ENCODE assay signal across 9 cellular contexts in the genomic region with DNA sequence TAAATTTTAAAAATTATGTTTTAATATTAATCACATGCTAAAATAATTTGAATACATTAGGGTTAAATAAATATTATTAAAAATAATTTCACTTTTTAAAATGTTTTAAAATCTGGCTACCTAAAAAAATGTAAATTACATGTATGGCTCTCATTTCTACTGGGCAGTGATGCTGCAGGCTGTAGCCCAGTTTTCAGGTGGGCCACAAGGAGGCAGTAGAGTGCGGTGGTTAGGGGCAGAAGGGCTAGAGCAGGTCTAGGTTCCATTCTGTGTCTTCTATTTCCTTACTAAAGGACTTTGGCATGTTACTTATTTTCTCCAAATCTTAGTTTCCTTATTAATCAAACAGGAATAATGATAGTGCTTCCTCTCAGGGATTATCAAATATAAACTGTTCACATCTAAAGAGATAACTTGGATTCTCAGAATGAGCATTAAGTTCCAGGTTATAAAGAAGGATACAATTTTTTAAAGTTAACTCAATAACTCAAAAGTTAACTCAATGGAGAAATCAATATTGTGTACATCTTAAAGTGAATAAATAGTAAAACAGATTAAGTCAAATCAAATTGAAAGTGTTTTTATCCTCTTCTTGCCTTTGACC. TPM values are rescaled to one million over a fixed set of nuclear protein-coding genes. Genes with fewer than 3 reads are reported as not detected.
DNase-seq lines count a peak whose midpoint lies in the region; ATAC-seq and TF ChIP-seq lines count a peak whose summit lies in the region.
"Had no signal": no experiment of that assay in that cellular context is flagged by ENCODE, and none has a peak within 500 bp of the region (broad histone marks: within the 10 kb centered on the region; RNA-seq: fewer than 3 reads in every experiment).

No MANE protein-coding gene starts in this region.

- H3K9me3 Mint-ChIP-seq in CD8-positive, alpha-beta T cell = no peaks in the 10 kb centered on the region

- WGBS in ovary, 3 donors = 42 to 64% (median 62%) methylated on average over 1 of the region's 1 CpG
- WGBS in upper lobe of left lung, 2 donors = 0 to 4% methylated on average over 1 of the region's 1 CpG

- peak; percentile 81 for TF ChIP-seq CTCF in CD8-positive, alpha-beta T cell (IDR thresholded peaks at IDR 0.05)
- TF ChIP-seq CTCF in Panc1 (IDR thresholded peaks at IDR 0.05) = peak; percentile 93
- peak; percentile 89 for TF ChIP-seq CTCF in foreskin keratinocyte (conservative IDR thresholded peaks at IDR 0.05)
- peak in 2 of 3 donors; percentile 38 to 50 for TF ChIP-seq CTCF in ovary (IDR thresholded peaks at IDR 0.05)
- TF ChIP-seq CTCF in upper lobe of left lung (IDR thresholded peaks at IDR 0.05) = peak; percentile 37 to 85 (median 60)

- DNase-seq in CD8-positive, alpha-beta T cell = peak; percentile 7 to 63 (median 54)
- DNase-seq in HK-2 (ENCODE audit: unreplicated experiment) = peak; percentile 49
- peak; percentile 33 for DNase-seq in Panc1 (ENCODE audit: low read depth, low spot score)
- DNase-seq in activated T-helper 1 cell treated with Interleukin-2 at 50 U/mL for 16 hours (ENCODE audit: low read depth) = peak; percentile 29
- DNase-seq in foreskin keratinocyte = peak in 1 of 2 donors; percentile 33
- DNase-seq in ovary = peak; percentile 50 to 76 (median 65)
- peak in 1 of 2 donors; percentile 44 for DNase-seq in upper lobe of left lung

- no peak overlapping the region for H3K27ac ChIP-seq in CD8-positive, alpha-beta T cell (ENCODE audit: low read depth, low read length)
- H3K27ac ChIP-seq in Panc1 (ENCODE audit: low read length) = no peak overlapping the region
- no peak overlapping the region for H3K27ac ChIP-seq in foreskin keratinocyte
- H3K27ac ChIP-seq in ovary = peak overlapping the region in 1 of 2 donors; percentile 10
- H3K27ac ChIP-seq in upper lobe of left lung = peak overlapping the region in 1 of 4 donors; percentile 7
- H3K27ac ChIP-seq: SK-N-MC had no signal

- no peak overlapping the region for H3K4me3 ChIP-seq in CD8-positive, alpha-beta T cell (ENCODE audit: low read depth, low read length)
- H3K4me3 ChIP-seq in Panc1 (ENCODE audit: low read depth in 2 of 2, low read length in 2 of 2) (no peak overlapping the region), ovary (no peak overlapping the region), upper lobe of left lung (no peak overlapping the region)
- H3K4me3 ChIP-seq: SK-N-MC had no signal

- H3K27me3 Mint-ChIP-seq in CD8-positive, alpha-beta T cell (ENCODE audit: low read depth) = peaks cover 3% of the 10 kb centered on the region

- H3K4me1 ChIP-seq in CD8-positive, alpha-beta T cell (ENCODE audit: insufficient read depth, low read length) = no peaks in the 10 kb centered on the region
- H3K4me1 ChIP-seq in Panc1 (ENCODE audit: control insufficient read depth, insufficient read depth, low read length) (no peaks in the 10 kb centered on the region), foreskin keratinocyte (no peaks in the 10 kb centered on the region), ovary (ENCODE audit: insufficient read depth) (peaks cover 1% of the 10 kb centered on the region), upper lobe of left lung (peaks cover 2 to 4% (median 3%) of the 10 kb centered on the region in 4 donors)

- no peaks in the 10 kb centered on the region for H3K36me3 ChIP-seq in CD8-positive, alpha-beta T cell (ENCODE audit: insufficient read depth, low read length)
- H3K36me3 ChIP-seq in Panc1 (ENCODE audit: control insufficient read depth, insufficient read depth, low read length) = no peaks in the 10 kb centered on the region
- no peaks in the 10 kb centered on the region for H3K36me3 ChIP-seq in ovary
- H3K36me3 ChIP-seq in upper lobe of left lung = no peaks in the 10 kb centered on the region

- in situ Hi-C loops in Panc1 (cut with HindIII; ENCODE audit: low pct_unique_long_range_greater_than_20kb, low sequenced_read_pairs) = no loop called here

- peak; percentile 63 for ATAC-seq in CD8-positive, alpha-beta T cell
- ATAC-seq in GM19395 (IDR thresholded peaks at IDR 0.05; ENCODE audit: unreplicated experiment) = peak; percentile 97
- peak; percentile 84 for ATAC-seq in Panc1
- peak; percentile 84 for ATAC-seq in foreskin keratinocyte
- ATAC-seq in upper lobe of left lung (ENCODE audit: low FRiP score in 2 of 2) = peak; percentile 87 to 90

- no peaks in the 10 kb centered on the region for H3K27me3 ChIP-seq in CD8-positive, alpha-beta T cell (ENCODE audit: insufficient read depth, low read length)
- H3K27me3 ChIP-seq in Panc1 (ENCODE audit: control insufficient read depth, insufficient read depth, low read length) = no peaks in the 10 kb centered on the region; the same call in 1 of the 2 replicates
- H3K27me3 ChIP-seq in foreskin keratinocyte = peaks cover 2% of the 10 kb centered on the region
- H3K27me3 ChIP-seq in ovary = no peaks in the 10 kb centered on the region
- H3K27me3 ChIP-seq in upper lobe of left lung = no peaks in the 10 kb centered on the region

- TF ChIP-seq EP300 in ovary (IDR thresholded peaks at IDR 0.05) (no peak), upper lobe of left lung (IDR thresholded peaks at IDR 0.05) (no peak)

- H3K4me1 Mint-ChIP-seq in CD8-positive, alpha-beta T cell (ENCODE audit: low read depth) = no peaks in the 10 kb centered on the region

- CTCF ChIA-PET in CD8-positive, alpha-beta T cell (lab: Charles Lee) = interaction anchor here (0.7 to 3.1 kb wide), 5 partner anchors 9 to 1292 kb away, joined by 3 to 24 read pairs (median 3); no protein-coding TSS in a partner anchor
- CTCF ChIA-PET in Panc1 (lab: Charles Lee) = interaction anchor here (0.7 kb wide), 1 partner anchor 525 kb away, joined by 6 read pairs; no protein-coding TSS in a partner anchor

- TF ChIP-seq POLR2A in ovary (IDR thresholded peaks at IDR 0.05) = no peak
- TF ChIP-seq POLR2A in upper lobe of left lung (IDR thresholded peaks at IDR 0.05) = no peak

- no peak overlapping the region for H3K27ac Mint-ChIP-seq in CD8-positive, alpha-beta T cell

- no TSS peak for BruUV-seq in Panc1 (replicated peaks; lab: Mats Ljungman, UMichigan)

- intact Hi-C loops in CD8-positive, alpha-beta T cell (cut with DNase I, micrococcal nuclease) = loop anchor here (1.0 kb wide), 2 partner anchors 1255 to 1292 kb away; no protein-coding TSS in a partner anchor
- intact Hi-C loops in Panc1 (cut with micrococcal nuclease; ENCODE audit: unreplicated experiment) = no loop called here
- intact Hi-C loops in ovary (cut with DNase I) = loop anchor here in 1 of 4 donors (10.0 kb wide), 1 partner anchor 232 kb away; a partner anchor contains a TSS

- no peak overlapping the region for H3K4me3 Mint-ChIP-seq in CD8-positive, alpha-beta T cell

- H3K9me3 ChIP-seq in CD8-positive, alpha-beta T cell (ENCODE audit: low read length) = no peaks in the 10 kb centered on the region
- no peaks in the 10 kb centered on the region for H3K9me3 ChIP-seq in Panc1 (ENCODE audit: control insufficient read depth, insufficient read depth, low read depth, low read length)
- no peaks in the 10 kb centered on the region for H3K9me3 ChIP-seq in ovary
- H3K9me3 ChIP-seq in upper lobe of left lung = no peaks in the 10 kb centered on the region

- no peaks in the 10 kb centered on the region for H3K36me3 Mint-ChIP-seq in CD8-positive, alpha-beta T cell

- POLR2A ChIA-PET in CD8-positive, alpha-beta T cell (lab: Charles Lee) = interaction anchor here (0.8 kb wide), 1 partner anchor 1254 kb away, joined by 3 read pairs; no protein-coding TSS in a partner anchor
- POLR2A ChIA-PET in Panc1 (lab: Charles Lee) = no interaction called here

RNA-seq across cellular contexts. Expression of a gene that starts 54.9 kb away (rescaled TPM):
- not detected for total RNA-seq in CD8-positive, alpha-beta T cell
- total RNA-seq in Panc1 (2021; ENCODE audit: unreplicated experiment) (not detected), foreskin keratinocyte (not detected in 2 replicates), ovary (under 1 TPM in 4 of 7 donors, not detected in 3; 0.10 to 0.48 (median 0.19) TPM), upper lobe of left lung (1 to 10 TPM; 1.2 to 4.0 (median 2.3) TPM)
- not detected for polyA plus RNA-seq in Panc1 (2012; ENCODE audit: insufficient read length)
- polyA plus RNA-seq in foreskin keratinocyte (not detected in 2 replicates), ovary (under 1 TPM in 1 of 2 donors, not detected in 1; 0.21 TPM)
